Comparison of ENCODE assay signal across 9 cellular contexts in the genomic region with DNA sequence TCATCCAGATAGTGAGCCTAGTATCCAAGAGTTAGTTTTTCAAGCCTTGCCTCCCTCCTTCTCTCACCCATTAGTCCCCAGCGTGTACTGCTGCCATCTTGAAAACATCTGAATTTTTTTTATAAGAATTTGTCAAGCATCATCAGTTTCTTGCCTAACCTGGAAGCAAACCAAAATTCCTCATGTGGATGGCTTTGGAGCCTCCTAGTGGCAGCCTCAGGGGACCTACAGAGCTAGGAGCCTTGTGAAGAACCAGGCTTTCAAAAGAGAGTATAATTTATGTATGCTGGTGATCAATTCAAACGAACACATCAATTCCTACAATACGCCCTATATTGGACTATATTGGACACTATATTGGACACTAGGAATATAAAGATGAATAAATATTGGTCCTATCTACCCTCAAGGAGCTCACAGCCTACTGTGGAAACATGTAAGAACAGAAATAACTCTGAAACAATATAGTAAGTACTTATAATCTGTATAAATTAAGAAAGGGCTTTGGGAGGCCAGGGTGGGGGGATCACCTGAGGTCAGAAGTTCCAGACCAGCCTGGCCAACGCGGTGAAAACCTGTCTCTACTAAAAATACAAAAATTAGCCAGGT.
DNase-seq lines count a peak whose midpoint lies in the region; ATAC-seq and FAIRE-seq lines count a peak whose summit lies in the region.
"Had no signal": no experiment of that assay in that cellular context is flagged by ENCODE, and none has a peak within 500 bp of the region (broad histone marks: within the 10 kb centered on the region; RNA-seq: fewer than 3 reads in every experiment).

No MANE protein-coding gene starts in this region.

- H3K4me3 ChIP-seq in adipocyte (ENCODE audit: low read length), result no peak overlapping the region

- ATAC-seq in HG03342 (IDR thresholded peaks at IDR 0.05; ENCODE audit: unreplicated experiment), result no peak

- H3K27me3 ChIP-seq in adipocyte (replicated peaks; ENCODE audit: control insufficient read depth, insufficient read depth, low read length), result no peaks in the 10 kb centered on the region
- H3K27me3 ChIP-seq: neutrophil had no signal

- FAIRE-seq in HTR-8/SVneo (lab: Jason Lieb, UNC), result no peak

- peak; percentile 25 for DNase-seq in DMS53 treated with DMSO at 0.1 percent for 48 hours (lab: John Stamatoyannopoulos, UW; ENCODE audit: unreplicated experiment)
- peak; percentile 36 for DNase-seq in HTR-8/SVneo (ENCODE audit: insufficient read length, low spot score)
- peak; percentile 30 for DNase-seq in adipocyte (ENCODE audit: low read depth)
- DNase-seq in kidney glomerular epithelial cell (lab: John Stamatoyannopoulos, UW), result peak; percentile 12
- no peak for DNase-seq in activated T-cell treated with anti-CD3 and anti-CD28 coated beads, Interleukin-2, amount 50 U/mL, for 1 hour
- no peak for DNase-seq in T-helper 1 cell
- no peak for DNase-seq in KG1 (lab: John Stamatoyannopoulos, UW)

- no peaks in the 10 kb centered on the region for H3K4me1 ChIP-seq in adipocyte (ENCODE audit: control insufficient read depth, insufficient read depth, low read length)

- no peaks in the 10 kb centered on the region for H3K36me3 ChIP-seq in adipocyte (ENCODE audit: control insufficient read depth, insufficient read depth, low read length, severe bottlenecking)
- H3K36me3 ChIP-seq: neutrophil had no signal

- H3K9ac ChIP-seq in adipocyte (ENCODE audit: low read length), result no peak overlapping the region

- no peaks in the 10 kb centered on the region for H3K9me3 ChIP-seq in adipocyte (ENCODE audit: control insufficient read depth, low read length)
- H3K9me3 ChIP-seq: neutrophil had no signal

Comparison
In these comparisons a context has a peak if more than half of its experiments do, and no peak if none do; other contexts are left out.
1. DNase-seq: peak in DMS53 treated with DMSO at 0.1 percent for 48 hours (single experiment), HTR-8/SVneo (single experiment), adipocyte (single experiment) and kidney glomerular epithelial cell (single experiment); none in activated T-cell treated with anti-CD3 and anti-CD28 coated beads, Interleukin-2, amount 50 U/mL, for 1 hour (single experiment), T-helper 1 cell (0 of 5) and KG1 (single experiment).